Comparison of ENCODE assay signal across 1 cellular context in genomic region chr15:34039506-34040123, GRCh38.
A peak's percentile ranks its signal among the peaks of the same experiment; 100 is the strongest.
TF ChIP-seq lines count a peak whose summit lies in the region.

No MANE protein-coding gene starts in this region.

TF ChIP-seq in GM12878, 131 proteins besides CTCF, POLR2A, EP300 and RAD21 (continues in another document):
- TF ChIP-seq IRF5 (IDR thresholded peaks at IDR 0.05; ENCODE audit: borderline replicate concordance) (no peak), BMI1 (IDR thresholded peaks at IDR 0.05; ENCODE audit: borderline replicate concordance) (no peak), SIX5 (IDR thresholded peaks at IDR 0.05; ENCODE audit: low read depth, low read length, severe bottlenecking) (no peak), RBBP5 (conservative IDR thresholded peaks at IDR 0.05) (no peak), CUX1 (IDR thresholded peaks at IDR 0.05; ENCODE audit: insufficient replicate concordance, low read depth, low read length) (no peak), CHD2 (IDR thresholded peaks at IDR 0.05; ENCODE audit: borderline replicate concordance, low read depth, low read length) (no peak), NBN (IDR thresholded peaks at IDR 0.05) (no peak), ATF3 (IDR thresholded peaks at IDR 0.05; ENCODE audit: borderline replicate concordance, extremely low read depth, low read depth, low read length) (no peak), ZNF217 (IDR thresholded peaks at IDR 0.05) (no peak), SKIL (IDR thresholded peaks at IDR 0.05; ENCODE audit: low read depth, poor library complexity, severe bottlenecking) (no peak), ATF2 (IDR thresholded peaks at IDR 0.05; ENCODE audit: low read length) (peak; percentile 33; the same call in 1 of the 2 replicates), TARDBP (IDR thresholded peaks at IDR 0.05; ENCODE audit: borderline replicate concordance) (no peak), ZZZ3 (IDR thresholded peaks at IDR 0.05; ENCODE audit: control insufficient read depth, insufficient read length, low read depth) (no peak), NFIC (IDR thresholded peaks at IDR 0.05; ENCODE audit: low read depth, low read length) (0 out of 2 replicates have a peak, but pooled peaks have one; percentile 20), POLR2AphosphoS2 (IDR thresholded peaks at IDR 0.05; ENCODE audit: low read depth, low read length) (no peak), SPI1 (IDR thresholded peaks at IDR 0.05; ENCODE audit: borderline replicate concordance, insufficient read depth, low read depth, low read length) (peak; percentile 53; the same call in 1 of the 2 replicates), SP1 (IDR thresholded peaks at IDR 0.05; ENCODE audit: low read depth, low read length) (no peak), HCFC1 (IDR thresholded peaks at IDR 0.05; ENCODE audit: low read length) (no peak), SRF (IDR thresholded peaks at IDR 0.05; ENCODE audit: low read depth in 2 of 2, low read length in 2 of 2) (no peak), ELK1 (IDR thresholded peaks at IDR 0.05; ENCODE audit: low read depth, low read length) (no peak), IKZF1 (conservative IDR thresholded peaks at IDR 0.05) (no peak), CHD4 (IDR thresholded peaks at IDR 0.05) (no peak), USF1 (IDR thresholded peaks at IDR 0.05; ENCODE audit: borderline replicate concordance, extremely low read length, insufficient read depth, low read depth, low read length) (peak; percentile 22), GABPA (IDR thresholded peaks at IDR 0.05; ENCODE audit: low read depth) (no peak), IRF4 (IDR thresholded peaks at IDR 0.05; ENCODE audit: low read depth, low read length) (0 out of 2 replicates have a peak, but pooled peaks have one; percentile 50), NR2C1 (IDR thresholded peaks at IDR 0.05) (no peak), E2F8 (IDR thresholded peaks at IDR 0.05; ENCODE audit: low read depth, partially characterized antibody) (no peak), RB1 (IDR thresholded peaks at IDR 0.05; ENCODE audit: borderline replicate concordance) (no peak), HDAC2 (IDR thresholded peaks at IDR 0.05) (no peak), E4F1 (IDR thresholded peaks at IDR 0.05; ENCODE audit: borderline replicate concordance, partially characterized antibody) (no peak), SMC3 (IDR thresholded peaks at IDR 0.05; ENCODE audit: borderline replicate concordance, low read length) (no peak), CEBPZ (IDR thresholded peaks at IDR 0.05; ENCODE audit: low read depth, low read length) (no peak), MAX (IDR thresholded peaks at IDR 0.05; ENCODE audit: low read depth, low read length) (no peak; the same call in 1 of the 2 replicates), BCL11A (IDR thresholded peaks at IDR 0.05; ENCODE audit: low read depth, low read length) (no peak), GATAD2B (conservative IDR thresholded peaks at IDR 0.05; ENCODE audit: low read depth) (no peak)
